Comparison of ENCODE assay signal across 1 cellular context in the genomic region with DNA sequence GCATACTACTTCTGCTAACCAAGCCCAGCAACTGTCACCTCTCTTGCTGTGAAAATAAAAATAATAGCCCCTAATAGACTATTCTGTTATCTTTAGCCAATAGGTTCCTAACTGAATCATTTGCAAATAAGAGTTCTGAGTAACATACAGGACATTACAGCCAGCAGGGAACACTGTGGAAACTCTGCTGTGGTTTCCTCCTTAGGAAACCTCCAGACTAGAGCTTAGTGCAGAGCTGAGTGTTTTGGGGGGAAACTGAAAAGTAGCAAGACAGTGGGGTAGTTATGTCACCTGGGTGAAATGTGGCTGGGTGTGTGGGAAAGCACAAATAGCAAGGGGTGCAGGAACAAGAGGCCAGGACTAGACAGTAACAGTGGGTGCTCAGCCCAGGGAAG.
TF ChIP-seq lines count a peak whose summit lies in the region.

No MANE protein-coding gene starts in this region.

TF ChIP-seq in IMR-90, 13 proteins besides CTCF, POLR2A, EP300 and RAD21 (continued from another document):
- TF ChIP-seq CEBPB (IDR thresholded peaks at IDR 0.05; ENCODE audit: low read depth, low read length) (no peak), RCOR1 (IDR thresholded peaks at IDR 0.05; ENCODE audit: insufficient replicate concordance, low read length) (no peak), MAFK (IDR thresholded peaks at IDR 0.05; ENCODE audit: low read depth, low read length) (no peak), MAZ (IDR thresholded peaks at IDR 0.05; ENCODE audit: borderline replicate concordance, low read depth, low read length) (no peak), SMC3 (IDR thresholded peaks at IDR 0.05; ENCODE audit: low read depth, low read length) (no peak)
- TF ChIP-seq, protein P1, sequence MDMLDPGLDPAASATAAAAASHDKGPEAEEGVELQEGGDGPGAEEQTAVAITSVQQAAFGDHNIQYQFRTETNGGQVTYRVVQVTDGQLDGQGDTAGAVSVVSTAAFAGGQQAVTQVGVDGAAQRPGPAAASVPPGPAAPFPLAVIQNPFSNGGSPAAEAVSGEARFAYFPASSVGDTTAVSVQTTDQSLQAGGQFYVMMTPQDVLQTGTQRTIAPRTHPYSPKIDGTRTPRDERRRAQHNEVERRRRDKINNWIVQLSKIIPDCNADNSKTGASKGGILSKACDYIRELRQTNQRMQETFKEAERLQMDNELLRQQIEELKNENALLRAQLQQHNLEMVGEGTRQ (IDR thresholded peaks at IDR 0.05; ENCODE audit: low read depth, low read length): no peak
- TF ChIP-seq, protein P2, sequence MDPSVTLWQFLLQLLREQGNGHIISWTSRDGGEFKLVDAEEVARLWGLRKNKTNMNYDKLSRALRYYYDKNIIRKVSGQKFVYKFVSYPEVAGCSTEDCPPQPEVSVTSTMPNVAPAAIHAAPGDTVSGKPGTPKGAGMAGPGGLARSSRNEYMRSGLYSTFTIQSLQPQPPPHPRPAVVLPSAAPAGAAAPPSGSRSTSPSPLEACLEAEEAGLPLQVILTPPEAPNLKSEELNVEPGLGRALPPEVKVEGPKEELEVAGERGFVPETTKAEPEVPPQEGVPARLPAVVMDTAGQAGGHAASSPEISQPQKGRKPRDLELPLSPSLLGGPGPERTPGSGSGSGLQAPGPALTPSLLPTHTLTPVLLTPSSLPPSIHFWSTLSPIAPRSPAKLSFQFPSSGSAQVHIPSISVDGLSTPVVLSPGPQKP (IDR thresholded peaks at IDR 0.05; ENCODE audit: borderline replicate concordance, low read depth, low read length): no peak
